Comparison of ENCODE assay signal across 20 cellular contexts in the genomic region with DNA sequence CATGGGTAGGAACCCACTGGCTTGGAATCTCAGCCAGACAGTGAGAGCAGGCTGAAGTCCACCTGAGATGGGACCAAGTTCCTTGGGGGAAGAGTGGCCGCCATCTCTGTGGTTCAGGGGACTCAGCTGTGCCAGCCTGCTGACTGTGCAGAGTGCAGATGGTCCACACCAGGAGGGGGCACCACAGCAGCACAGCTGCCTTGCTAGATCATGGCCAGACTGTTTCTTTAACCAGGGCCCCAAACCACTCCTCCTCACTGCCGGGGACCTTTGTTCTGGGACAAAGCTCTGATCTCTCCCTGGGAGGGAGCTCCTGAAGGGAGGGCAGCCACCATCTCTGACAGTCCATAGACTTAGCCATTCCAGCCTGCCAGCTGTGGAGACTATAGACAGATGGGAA.
DNase-seq lines count a peak whose midpoint lies in the region; ATAC-seq, FAIRE-seq and TF ChIP-seq lines count a peak whose summit lies in the region.
"Had no signal": no experiment of that assay in that cellular context is flagged by ENCODE, and none has a peak within 500 bp of the region (broad histone marks: within the 10 kb centered on the region; RNA-seq: fewer than 3 reads in every experiment).

No MANE protein-coding gene starts in this region.

- no peaks in the 10 kb centered on the region for H3K79me2 ChIP-seq in GM12878 (ENCODE audit: control insufficient read depth, insufficient read depth, low read length)
- no peaks in the 10 kb centered on the region for H3K79me2 ChIP-seq in mesendoderm (ENCODE audit: control insufficient read depth, insufficient read depth, low read length)

- no peaks in the 10 kb centered on the region for H4K20me1 ChIP-seq in GM12878 (ENCODE audit: control insufficient read depth, insufficient read depth)

- DNase-seq in HuH-7 (ENCODE audit: low spot score) (peak; percentile 5), GM12878 (ENCODE audit: low read depth, low spot score) (no peak), mesendoderm (peak; percentile 19), HPDE6-E6E7 (ENCODE audit: extremely low spot score) (no peak), NAMALWA (ENCODE audit: low spot score) (no peak), EL (no peak), NCI-H226 (no peak)
- DNase-seq: KG1; NCI-H1048; NCI-H1436 treated with DMSO at 0.1 percent for 48 hours; NCI-H2107; NCI-H345; NCI-H526; NK-92 treated with Interleukin-12 subunit alpha and Interleukin-12 subunit beta, amount 100 ng/mL, for 24 hours; PC-3 had no signal

- H2BK15ac ChIP-seq in mesendoderm (replicated peaks; ENCODE audit: low read depth) = no peak overlapping the region

- H2BK120ac ChIP-seq in mesendoderm (ENCODE audit: low read depth, low read length) = no peak overlapping the region

- no peak overlapping the region for H2AFZ ChIP-seq in GM12878 (ENCODE audit: control insufficient read depth, low read depth, low read length)

- peak; percentile 17 for TF ChIP-seq CTCF in 22Rv1 (IDR thresholded peaks at IDR 0.05)
- peak in 1 of 3 experiments; percentile 8; a peak in 1 of 6 replicates for TF ChIP-seq CTCF in GM12878 (IDR thresholded peaks at IDR 0.05 in 2 of 3, conservative IDR thresholded peaks at IDR 0.05 in 1 of 3; ENCODE audit: control insufficient read depth in 2 of 3, extremely low read depth in 1 of 3, insufficient read depth in 1 of 3, low read depth in 3 of 3, low read length in 3 of 3)

- CTCF ChIA-PET in GM12878 (lab: Yijun Ruan, JAX) = interaction anchor here (1.2 kb wide), 1 partner anchor 15 kb away, joined by 3 read pairs; no protein-coding TSS in a partner anchor

- SMC1A ChIA-PET in GM12878 (lab: Charles Lee; ENCODE audit: uncharacterized antibody, unreplicated experiment) = no interaction called here

- H3K4me3 ChIP-seq in GM12878 (no peak overlapping the region), mesendoderm (ENCODE audit: low read length) (no peak overlapping the region)

- no peak overlapping the region for H4K8ac ChIP-seq in mesendoderm (ENCODE audit: low read depth, low read length)

- H3K27ac ChIP-seq in 22Rv1 (no peak overlapping the region), GM12878 (ENCODE audit: control insufficient read depth, insufficient read depth) (no peak overlapping the region), mesendoderm (ENCODE audit: low read depth, low read length) (no peak overlapping the region)
- H3K27ac ChIP-seq: C4-2B, HL-60, RWPE1 had no signal

- H3K4me2 ChIP-seq in GM12878 (ENCODE audit: control insufficient read depth, insufficient read depth) (no peak overlapping the region), mesendoderm (ENCODE audit: low read length) (no peak overlapping the region)

- H2BK5ac ChIP-seq in mesendoderm (ENCODE audit: low read length) = no peak overlapping the region

- peak; percentile 69 for ATAC-seq in GM12878
- ATAC-seq: PC-3 had no signal

- POLR2A ChIA-PET in GM12878 (lab: Charles Lee) = no interaction called here

- no peak for TF ChIP-seq EP300 in GM12878 (IDR thresholded peaks at IDR 0.05; ENCODE audit: borderline replicate concordance in 1 of 2, control insufficient read depth in 1 of 2, low read depth in 2 of 2, low read length in 2 of 2)

- H3K56ac ChIP-seq in mesendoderm (ENCODE audit: low read length) = no peak overlapping the region

- no TSS peak for BruUV-seq in GM12878 (replicated peaks; lab: Mats Ljungman, UMichigan)

- H3K9ac ChIP-seq in GM12878 (ENCODE audit: control insufficient read depth, insufficient read depth, low read length) (no peak overlapping the region), mesendoderm (ENCODE audit: low read length) (no peak overlapping the region)

- no peak for TF ChIP-seq RAD21 in GM12878 (IDR thresholded peaks at IDR 0.05; ENCODE audit: insufficient read depth, low read depth, low read length)

- H3K4ac ChIP-seq in mesendoderm (ENCODE audit: low read depth, low read length) = no peak overlapping the region

- no peaks in the 10 kb centered on the region for H3K27me3 ChIP-seq in GM12878 (replicated peaks in 1 of 2; ENCODE audit: control insufficient read depth in 2 of 2, insufficient read depth in 2 of 2, low read length in 1 of 2)
- no peaks in the 10 kb centered on the region for H3K27me3 ChIP-seq in mesendoderm (ENCODE audit: insufficient read depth, low read length, poor library complexity)

- H4K5ac ChIP-seq in mesendoderm (ENCODE audit: low read length) = no peak overlapping the region

- H3K79me1 ChIP-seq in mesendoderm (ENCODE audit: low read length) = no peaks in the 10 kb centered on the region

- no peak for TF ChIP-seq POLR2A in GM12878 (IDR thresholded peaks at IDR 0.05; ENCODE audit: low read depth, low read length)

- RAD21 ChIA-PET in GM12878 (lab: Charles Lee; ENCODE audit: unreplicated experiment) = no interaction called here

- H2AK5ac ChIP-seq in mesendoderm (ENCODE audit: low read length) = no peak overlapping the region

- no peaks in the 10 kb centered on the region for H3K9me3 ChIP-seq in GM12878 (replicated peaks; ENCODE audit: control insufficient read depth, insufficient read depth, low read length)

- H3K4me1 ChIP-seq in GM12878 (ENCODE audit: control insufficient read depth, insufficient read depth, low read length) (no peaks in the 10 kb centered on the region), mesendoderm (ENCODE audit: control insufficient read depth, low read depth, low read length) (no peaks in the 10 kb centered on the region)

- in situ Hi-C loops in GM12878 (cut with MboI) = no loop called here

- WGBS in GM12878 (ENCODE audit: insufficient coverage, insufficient replicate concordance, low lambda C conversion rate, missing lambda C conversion rate) = 22% methylated on average over 2 of the region's 2 CpGs
- WGBS in mesendoderm (ENCODE audit: extremely low coverage, insufficient coverage, low lambda C conversion rate) = no CpG with 5 or more reads among the region's 2 CpGs

- H3K36me3 ChIP-seq in GM12878 (ENCODE audit: control insufficient read depth in 2 of 2, insufficient read depth in 2 of 2, low read length in 1 of 2) (no peaks in the 10 kb centered on the region), mesendoderm (ENCODE audit: control insufficient read depth, insufficient read depth, low read length) (no peaks in the 10 kb centered on the region)

- FAIRE-seq in GM12878 (lab: Jason Lieb, UNC) = no peak
- FAIRE-seq: A204.1 had no signal

- no peak overlapping the region for H3K23ac ChIP-seq in mesendoderm (ENCODE audit: low read length)

- intact Hi-C loops in GM12878 (cut with micrococcal nuclease; ENCODE audit: unreplicated experiment) = no loop called here

- H3K18ac ChIP-seq in mesendoderm (ENCODE audit: low read length) = no peak overlapping the region

TF ChIP-seq in GM12878, 131 proteins besides CTCF, POLR2A, EP300 and RAD21:
- TF ChIP-seq KAT2A (conservative IDR thresholded peaks at IDR 0.05; ENCODE audit: control insufficient read depth, low read depth, low read length) = no peak
- no peak for TF ChIP-seq SMAD1 (IDR thresholded peaks at IDR 0.05; ENCODE audit: low read depth, partially characterized antibody)
- no peak for TF ChIP-seq KDM1A (IDR thresholded peaks at IDR 0.05; ENCODE audit: borderline replicate concordance)
- TF ChIP-seq ZBED1 (IDR thresholded peaks at IDR 0.05; ENCODE audit: borderline replicate concordance) = no peak
- TF ChIP-seq POLR2AphosphoS2 (IDR thresholded peaks at IDR 0.05; ENCODE audit: low read depth, low read length) = no peak
- TF ChIP-seq, protein P1, sequence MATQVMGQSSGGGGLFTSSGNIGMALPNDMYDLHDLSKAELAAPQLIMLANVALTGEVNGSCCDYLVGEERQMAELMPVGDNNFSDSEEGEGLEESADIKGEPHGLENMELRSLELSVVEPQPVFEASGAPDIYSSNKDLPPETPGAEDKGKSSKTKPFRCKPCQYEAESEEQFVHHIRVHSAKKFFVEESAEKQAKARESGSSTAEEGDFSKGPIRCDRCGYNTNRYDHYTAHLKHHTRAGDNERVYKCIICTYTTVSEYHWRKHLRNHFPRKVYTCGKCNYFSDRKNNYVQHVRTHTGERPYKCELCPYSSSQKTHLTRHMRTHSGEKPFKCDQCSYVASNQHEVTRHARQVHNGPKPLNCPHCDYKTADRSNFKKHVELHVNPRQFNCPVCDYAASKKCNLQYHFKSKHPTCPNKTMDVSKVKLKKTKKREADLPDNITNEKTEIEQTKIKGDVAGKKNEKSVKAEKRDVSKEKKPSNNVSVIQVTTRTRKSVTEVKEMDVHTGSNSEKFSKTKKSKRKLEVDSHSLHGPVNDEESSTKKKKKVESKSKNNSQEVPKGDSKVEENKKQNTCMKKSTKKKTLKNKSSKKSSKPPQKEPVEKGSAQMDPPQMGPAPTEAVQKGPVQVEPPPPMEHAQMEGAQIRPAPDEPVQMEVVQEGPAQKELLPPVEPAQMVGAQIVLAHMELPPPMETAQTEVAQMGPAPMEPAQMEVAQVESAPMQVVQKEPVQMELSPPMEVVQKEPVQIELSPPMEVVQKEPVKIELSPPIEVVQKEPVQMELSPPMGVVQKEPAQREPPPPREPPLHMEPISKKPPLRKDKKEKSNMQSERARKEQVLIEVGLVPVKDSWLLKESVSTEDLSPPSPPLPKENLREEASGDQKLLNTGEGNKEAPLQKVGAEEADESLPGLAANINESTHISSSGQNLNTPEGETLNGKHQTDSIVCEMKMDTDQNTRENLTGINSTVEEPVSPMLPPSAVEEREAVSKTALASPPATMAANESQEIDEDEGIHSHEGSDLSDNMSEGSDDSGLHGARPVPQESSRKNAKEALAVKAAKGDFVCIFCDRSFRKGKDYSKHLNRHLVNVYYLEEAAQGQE (IDR thresholded peaks at IDR 0.05; ENCODE audit: low read depth, low read length) = no peak
- TF ChIP-seq, protein P2, sequence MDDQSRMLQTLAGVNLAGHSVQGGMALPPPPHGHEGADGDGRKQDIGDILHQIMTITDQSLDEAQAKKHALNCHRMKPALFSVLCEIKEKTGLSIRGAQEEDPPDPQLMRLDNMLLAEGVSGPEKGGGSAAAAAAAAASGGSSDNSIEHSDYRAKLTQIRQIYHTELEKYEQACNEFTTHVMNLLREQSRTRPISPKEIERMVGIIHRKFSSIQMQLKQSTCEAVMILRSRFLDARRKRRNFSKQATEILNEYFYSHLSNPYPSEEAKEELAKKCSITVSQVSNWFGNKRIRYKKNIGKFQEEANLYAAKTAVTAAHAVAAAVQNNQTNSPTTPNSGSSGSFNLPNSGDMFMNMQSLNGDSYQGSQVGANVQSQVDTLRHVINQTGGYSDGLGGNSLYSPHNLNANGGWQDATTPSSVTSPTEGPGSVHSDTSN (IDR thresholded peaks at IDR 0.05; ENCODE audit: insufficient replicate concordance, low read depth, low read length) = no peak
- TF ChIP-seq SIN3A (IDR thresholded peaks at IDR 0.05; ENCODE audit: low read depth, low read length) = no peak
- no peak for TF ChIP-seq JUND (IDR thresholded peaks at IDR 0.05; ENCODE audit: low read depth, low read length)
- TF ChIP-seq RBBP5 (conservative IDR thresholded peaks at IDR 0.05) = no peak
- TF ChIP-seq NBN (IDR thresholded peaks at IDR 0.05) = no peak
- TF ChIP-seq IRF4 (IDR thresholded peaks at IDR 0.05; ENCODE audit: low read depth, low read length) = no peak
- no peak for TF ChIP-seq CHD1 (IDR thresholded peaks at IDR 0.05; ENCODE audit: low read depth, low read length)
- no peak for TF ChIP-seq SUPT20H (IDR thresholded peaks at IDR 0.05; ENCODE audit: borderline replicate concordance, control insufficient read depth, low read depth, low read length)

Comparison
In these comparisons a context has a peak if more than half of its experiments do, and no peak if none do; other contexts are left out.
1. DNase-seq: peak in HuH-7 (single experiment) and mesendoderm (single experiment); none in GM12878 (single experiment), HPDE6-E6E7 (single experiment), NAMALWA (single experiment), EL (single experiment) and NCI-H226 (single experiment).